In genomic region chr2:64605991-64606494, GRCh38 we compare ENCODE assay signal across 15 cellular contexts. TPM values are rescaled to one million over a fixed set of nuclear protein-coding genes. Genes with fewer than 3 reads are reported as not detected.
A peak's percentile ranks its signal among the peaks of the same experiment; 100 is the strongest.
DNase-seq lines count a peak whose midpoint lies in the region; ATAC-seq and TF ChIP-seq lines count a peak whose summit lies in the region.
"Had no signal": no experiment of that assay in that cellular context is flagged by ENCODE, and none has a peak within 500 bp of the region (broad histone marks: within the 10 kb centered on the region; RNA-seq: fewer than 3 reads in every experiment).

No MANE protein-coding gene starts in this region.

- TF ChIP-seq CTCF in GM06990 (IDR thresholded peaks at IDR 0.05; ENCODE audit: insufficient read depth, low read length, poor library complexity, severe bottlenecking) (no peak), PC-3 (conservative IDR thresholded peaks at IDR 0.05; ENCODE audit: low read depth, low read length) (no peak), psoas muscle (IDR thresholded peaks at IDR 0.05) (no peak), GM13977 (IDR thresholded peaks at IDR 0.05; ENCODE audit: extremely low read depth, insufficient read depth, missing control alignments) (no peak)

- H3K36me3 ChIP-seq in GM06990 (ENCODE audit: control insufficient read depth, insufficient read depth, low read length) (no peaks in the 10 kb centered on the region), PC-3 (ENCODE audit: low read depth, low read length) (no peaks in the 10 kb centered on the region), esophagus (ENCODE audit: control insufficient read depth in 2 of 2, insufficient read depth in 2 of 2, low read length in 1 of 2) (no peaks in the 10 kb centered on the region), psoas muscle (ENCODE audit: insufficient read depth in 1 of 2, low read depth in 1 of 2) (no peaks in the 10 kb centered on the region)
- H3K36me3 ChIP-seq: SJSA1, thoracic aorta had no signal

- DNase-seq in GM06990 (ENCODE audit: extremely low read depth, insufficient read length), result no peak
- no peak for DNase-seq in PC-3
- DNase-seq in psoas muscle, result no peak
- no peak for DNase-seq in pons (ENCODE audit: low spot score)
- DNase-seq in DMS79 (lab: John Stamatoyannopoulos, UW), result no peak
- DNase-seq in effector CD8-positive, alpha-beta T cell (lab: John Stamatoyannopoulos, UW), result no peak
- DNase-seq in GM13977 (ENCODE audit: low spot score), result no peak
- DNase-seq: activated gamma-delta T cell; central memory CD4-positive, alpha-beta T cell; HFFc6; NCI-H1092 treated with DMSO at 0.1 percent for 48 hours; retina had no signal

- H3K4me1 ChIP-seq in PC-3 (ENCODE audit: insufficient read depth, low read length) (peaks cover 31% of the 10 kb centered on the region), esophagus (ENCODE audit: control insufficient read depth in 2 of 2, insufficient read depth in 2 of 2, low read length in 1 of 2) (peaks cover 2 to 12% of the 10 kb centered on the region in 2 donors), psoas muscle (peaks cover 3% of the 10 kb centered on the region)
- H3K4me1 ChIP-seq: SJSA1 had no signal

- CTCF ChIA-PET in PC-3 (lab: Charles Lee), result interaction anchor here (0.5 to 0.6 kb wide), 2 partner anchors 163 to 242 kb away, joined by 3 read pairs; no protein-coding TSS in a partner anchor

- ATAC-seq in PC-3, result no peak
- no peak for ATAC-seq in psoas muscle

- H3K27me3 ChIP-seq in GM06990 (replicated peaks; ENCODE audit: control insufficient read depth, insufficient read depth, low read length) (no peaks in the 10 kb centered on the region), PC-3 (ENCODE audit: low read length) (no peaks in the 10 kb centered on the region), esophagus (ENCODE audit: control insufficient read depth in 1 of 2, insufficient read depth in 2 of 2, low read length in 2 of 2) (no peaks in the 10 kb centered on the region), psoas muscle (ENCODE audit: insufficient read depth in 3 of 3, low read length in 2 of 3) (no peaks in the 10 kb centered on the region)
- H3K27me3 ChIP-seq: SJSA1 had no signal

- H3K79me2 ChIP-seq in PC-3 (ENCODE audit: low read length), result no peaks in the 10 kb centered on the region

- intact Hi-C loops in PC-3 (cut with micrococcal nuclease), result no loop called here
- intact Hi-C loops in psoas muscle (cut with DNase I), result loop anchor here (5.0 kb wide), 2 partner anchors 36 to 261 kb away; no protein-coding TSS in a partner anchor

- H3K27ac ChIP-seq in PC-3 (ENCODE audit: low read length), result peak overlapping the region; percentile 55
- peak overlapping the region; percentile 94 to 99 for H3K27ac ChIP-seq in esophagus (ENCODE audit: low read depth in 2 of 2, low read length in 1 of 2)
- H3K27ac ChIP-seq in psoas muscle, result peak overlapping the region; percentile 75
- H3K27ac ChIP-seq: SJSA1 had no signal

- 68 to 69% methylated on average over 5 of the region's 5 CpGs for WGBS in esophagus, 2 donors
- 88 to 91% (median 88%) methylated on average over 5 of the region's 5 CpGs for WGBS in psoas muscle, 3 donors

- H3K9me2 ChIP-seq in PC-3 (replicated peaks; ENCODE audit: low read length), result no peaks in the 10 kb centered on the region

- BruUV-seq in PC-3 (replicated peaks; lab: Mats Ljungman, UMichigan), result no TSS peak

- no peaks in the 10 kb centered on the region for H3K9me3 ChIP-seq in PC-3 (ENCODE audit: low read length)
- H3K9me3 ChIP-seq in esophagus (ENCODE audit: control insufficient read depth in 2 of 2, insufficient read depth in 1 of 2, low read depth in 1 of 2, low read length in 1 of 2), result no peaks in the 10 kb centered on the region
- H3K9me3 ChIP-seq in psoas muscle, result no peaks in the 10 kb centered on the region
- H3K9me3 ChIP-seq: thoracic aorta had no signal

- POLR2A ChIA-PET in PC-3 (lab: Charles Lee; ENCODE audit: unreplicated experiment), result no interaction called here

- peak overlapping the region; percentile 42; the same call in 1 of the 2 replicates for H3K4me3 ChIP-seq in GM06990 (replicated peaks; ENCODE audit: low read depth, low read length)
- H3K4me3 ChIP-seq in PC-3 (ENCODE audit: low read length), result no peak overlapping the region
- H3K4me3 ChIP-seq in esophagus (ENCODE audit: low read depth in 1 of 2, low read length in 2 of 2), result no peak overlapping the region
- no peak overlapping the region for H3K4me3 ChIP-seq in psoas muscle
- H3K4me3 ChIP-seq: SJSA1 had no signal

- H3F3A ChIP-seq in PC-3 (ENCODE audit: low read length, unreplicated experiment), result no peaks in the 10 kb centered on the region

- H4K20me1 ChIP-seq in PC-3 (ENCODE audit: low read length), result no peaks in the 10 kb centered on the region

- H3K4me2 ChIP-seq in PC-3 (ENCODE audit: low read length), result no peak overlapping the region

- in situ Hi-C loops in GM13977 (cut with MboI; ENCODE audit: low pct_unique_long_range_greater_than_20kb, low sequenced_read_pairs, unreplicated experiment), result no loop called here

- peak overlapping the region; percentile 14; the same call in 1 of the 2 replicates for H3K9ac ChIP-seq in PC-3 (ENCODE audit: low read length)

- 0 out of 2 replicates have a peak overlapping the region, but pooled peaks have one; percentile 40 for H2AFZ ChIP-seq in PC-3 (ENCODE audit: low read length)

RNA-seq across cellular contexts. Expression of gene SERTAD2, which starts 47.7 kb away (rescaled TPM):
- total RNA-seq in PC-3 (2014; rRNA removed) (19.8 and 34.9 TPM in 2 replicates), psoas muscle (10 to 100 TPM; 10.3 to 13.2 (median 11.5) TPM)
- polyA plus RNA-seq in esophagus (10 to 100 TPM; 13.6 to 22.9 TPM), psoas muscle (1 to 10 TPM; 3.3 to 9.2 (median 4.1) TPM)
